Comparison of ENCODE assay signal across 26 cellular contexts in the genomic region with DNA sequence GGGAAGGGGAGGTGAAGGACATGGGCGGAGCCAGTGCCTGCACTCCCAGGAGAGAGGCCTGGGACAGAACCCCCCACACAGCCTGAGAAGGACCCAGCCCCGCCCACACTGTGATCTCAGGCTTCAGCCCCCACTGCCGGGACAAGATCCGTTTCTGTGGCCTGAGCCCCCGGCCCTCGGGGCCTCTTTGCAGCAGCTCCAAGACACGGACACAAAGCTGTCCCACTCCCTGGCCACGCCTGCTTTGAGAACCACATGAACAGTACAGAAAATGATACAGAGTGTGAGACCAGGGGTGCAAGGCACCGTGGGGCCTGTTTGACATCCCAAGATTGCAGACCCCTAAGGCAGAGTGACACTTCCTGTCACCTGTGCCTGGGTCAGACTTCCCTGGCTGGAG.
DNase-seq lines count a peak whose midpoint lies in the region; ATAC-seq and TF ChIP-seq lines count a peak whose summit lies in the region.
"Had no signal": no experiment of that assay in that cellular context is flagged by ENCODE, and none has a peak within 500 bp of the region (broad histone marks: within the 10 kb centered on the region; RNA-seq: fewer than 3 reads in every experiment).

No MANE protein-coding gene starts in this region.

- no peaks in the 10 kb centered on the region for H3K79me1 ChIP-seq in mesendoderm (ENCODE audit: low read length)

- H3K79me2 ChIP-seq in mesendoderm (ENCODE audit: control insufficient read depth, insufficient read depth, low read length): no peaks in the 10 kb centered on the region

- intact Hi-C loops in left cardiac atrium (cut with DNase I) (no loop called here), heart right ventricle (cut with DNase I) (no loop called here), sigmoid colon (cut with DNase I) (no loop called here), CD14-positive monocyte (cut with micrococcal nuclease) (no loop called here)

- H4K5ac ChIP-seq in mesendoderm (ENCODE audit: low read length): no peak overlapping the region

- TF ChIP-seq EP300 in sigmoid colon (IDR thresholded peaks at IDR 0.05): no peak

- H3K4me1 Mint-ChIP-seq in CD14-positive monocyte: no peaks in the 10 kb centered on the region
- H3K4me1 Mint-ChIP-seq: B cell; CD8-positive, alpha-beta memory T cell; GM23338; H9 had no signal

- H3K4ac ChIP-seq in mesendoderm (ENCODE audit: low read depth, low read length): no peak overlapping the region

- no peaks in the 10 kb centered on the region for H3K4me1 ChIP-seq in heart right ventricle
- no peaks in the 10 kb centered on the region for H3K4me1 ChIP-seq in sigmoid colon
- no peaks in the 10 kb centered on the region for H3K4me1 ChIP-seq in mesendoderm (ENCODE audit: control insufficient read depth, low read depth, low read length)

- no peak overlapping the region for H3K9ac ChIP-seq in mesendoderm (ENCODE audit: low read length)

- no peak overlapping the region for H3K56ac ChIP-seq in mesendoderm (ENCODE audit: low read length)

- H3K27me3 Mint-ChIP-seq in CD14-positive monocyte (ENCODE audit: low read depth in 3 of 3): peaks cover 11 to 17% (median 16%) of the 10 kb centered on the region in 3 donors

- no peak for TF ChIP-seq POLR2A in sigmoid colon (IDR thresholded peaks at IDR 0.05)

- no peak overlapping the region for H3K4me3 ChIP-seq in heart right ventricle
- no peak overlapping the region for H3K4me3 ChIP-seq in sigmoid colon
- no peak overlapping the region for H3K4me3 ChIP-seq in mesendoderm (ENCODE audit: low read length)
- H3K4me3 ChIP-seq: GM23338, K562 had no signal

- TF ChIP-seq CTCF in heart right ventricle (IDR thresholded peaks at IDR 0.05) (no peak), sigmoid colon (IDR thresholded peaks at IDR 0.05) (no peak), CD14-positive monocyte (IDR thresholded peaks at IDR 0.05) (no peak)

- H2BK120ac ChIP-seq in mesendoderm (ENCODE audit: low read depth, low read length): no peak overlapping the region

- no peak overlapping the region for H3K4me3 Mint-ChIP-seq in CD14-positive monocyte
- H3K4me3 Mint-ChIP-seq: B cell; CD8-positive, alpha-beta memory T cell; GM23338; H9 had no signal

- H3K9me3 Mint-ChIP-seq in CD14-positive monocyte: no peaks in the 10 kb centered on the region
- H3K9me3 Mint-ChIP-seq: CD8-positive, alpha-beta memory T cell; GM23338; H9 had no signal

- no peaks in the 10 kb centered on the region for H3K36me3 Mint-ChIP-seq in CD14-positive monocyte
- H3K36me3 Mint-ChIP-seq: CD8-positive, alpha-beta memory T cell had no signal

- H3K27ac ChIP-seq in heart right ventricle (no peak overlapping the region), sigmoid colon (no peak overlapping the region), mesendoderm (ENCODE audit: low read depth, low read length) (no peak overlapping the region)
- H3K27ac ChIP-seq: C4-2B had no signal

- no peaks in the 10 kb centered on the region for H3K36me3 ChIP-seq in heart right ventricle
- no peaks in the 10 kb centered on the region for H3K36me3 ChIP-seq in sigmoid colon
- no peaks in the 10 kb centered on the region for H3K36me3 ChIP-seq in mesendoderm (ENCODE audit: control insufficient read depth, insufficient read depth, low read length)

- H2AK5ac ChIP-seq in mesendoderm (ENCODE audit: low read length): no peak overlapping the region

- H3K27ac Mint-ChIP-seq in CD14-positive monocyte: no peak overlapping the region
- H3K27ac Mint-ChIP-seq: B cell, GM23338, H9 had no signal

- DNase-seq in left cardiac atrium: peak; percentile 14
- no peak for DNase-seq in heart right ventricle
- DNase-seq in mesenteric fat pad (ENCODE audit: low spot score): peak; percentile 49
- peak; percentile 56 for DNase-seq in sigmoid colon
- no peak for DNase-seq in OCI-M1 (lab: John Stamatoyannopoulos, UW)
- DNase-seq in mesendoderm: no peak
- no peak for DNase-seq in CD14-positive monocyte (ENCODE audit: low spot score)
- DNase-seq: Calu3, DMS79 treated with DMSO at 0.1 percent for 48 hours, GF-D8, H9, MV-4-11, NCI-H1105, NCI-H1436 treated with DMSO at 0.1 percent for 48 hours, NCI-H1930, NCI-H2107, NCI-H446, NCI-H524 treated with DMSO at 0.1 percent for 48 hours, NCI-H774, PC-3, SHP77 had no signal

- H3K27me3 ChIP-seq in heart right ventricle (peaks cover 0 to 48% (median 20%) of the 10 kb centered on the region in 7 donors), sigmoid colon (no peaks in the 10 kb centered on the region), mesendoderm (ENCODE audit: insufficient read depth, low read length, poor library complexity) (no peaks in the 10 kb centered on the region)

- H3K18ac ChIP-seq in mesendoderm (ENCODE audit: low read length): no peak overlapping the region

- H2BK5ac ChIP-seq in mesendoderm (ENCODE audit: low read length): no peak overlapping the region

- no peak overlapping the region for H3K4me2 ChIP-seq in mesendoderm (ENCODE audit: low read length)
- H3K4me2 ChIP-seq: GM23338 had no signal

- no peak for ATAC-seq in left cardiac atrium
- no peak for ATAC-seq in heart right ventricle
- ATAC-seq: GM23338, K562, PC-3 had no signal

- 54 to 61% methylated on average over 9 of the region's 9 CpGs for WGBS in heart right ventricle, 2 donors
- WGBS in sigmoid colon, 2 donors: 48 to 69% methylated on average over 9 of the region's 9 CpGs
- no CpG with 5 or more reads among the region's 9 CpGs for WGBS in mesendoderm (ENCODE audit: extremely low coverage, insufficient coverage, low lambda C conversion rate)

- no peak overlapping the region for H3K23ac ChIP-seq in mesendoderm (ENCODE audit: low read length)

- H3K9me3 ChIP-seq in heart right ventricle: no peaks in the 10 kb centered on the region
- H3K9me3 ChIP-seq in sigmoid colon: no peaks in the 10 kb centered on the region

- H2BK15ac ChIP-seq in mesendoderm (replicated peaks; ENCODE audit: low read depth): no peak overlapping the region

- no peak overlapping the region for H4K8ac ChIP-seq in mesendoderm (ENCODE audit: low read depth, low read length)

Comparison
In these comparisons a context has a peak if more than half of its experiments do, and no peak if none do; other contexts are left out.
1. DNase-seq: peak in left cardiac atrium (single experiment), mesenteric fat pad (single experiment) and sigmoid colon (single experiment); none in heart right ventricle (0 of 2), OCI-M1 (single experiment), mesendoderm (single experiment) and CD14-positive monocyte (single experiment).